1 cellular context compared by ENCODE assay signal in genomic region chr4:5037553-5038551, GRCh38.
TF ChIP-seq lines count a peak whose summit lies in the region.

No MANE protein-coding gene starts in this region.

TF ChIP-seq in SK-N-SH, 30 proteins besides CTCF, POLR2A, EP300 and RAD21 (continued from another document):
- no peak for TF ChIP-seq IRF3 (IDR thresholded peaks at IDR 0.05; ENCODE audit: low read depth, low read length)
- no peak; the same call in 1 of the 2 replicates for TF ChIP-seq NFIC (IDR thresholded peaks at IDR 0.05; ENCODE audit: borderline replicate concordance)
- no peak for TF ChIP-seq RCOR1 (IDR thresholded peaks at IDR 0.05; ENCODE audit: low read length)
- no peak for TF ChIP-seq USF2 (IDR thresholded peaks at IDR 0.05; ENCODE audit: borderline replicate concordance, low read depth, low read length)
- TF ChIP-seq GABPA (IDR thresholded peaks at IDR 0.05; ENCODE audit: low read depth) = no peak
